Comparison of ENCODE assay signal across 8 cellular contexts in genomic region chrX:18985186-18985435, GRCh38. TPM values are rescaled to one million over a fixed set of nuclear protein-coding genes. Genes with fewer than 3 reads are reported as not detected.
DNase-seq lines count a peak whose midpoint lies in the region; ATAC-seq, FAIRE-seq and TF ChIP-seq lines count a peak whose summit lies in the region.

No MANE protein-coding gene starts in this region.

- H3K36me3 Mint-ChIP-seq in activated naive CD4-positive, alpha-beta T cell treated with anti-CD3 and anti-CD28 coated beads, Interleukin-2, amount 10 ng/mL, durations not matched to agents 7 days and 5 days = no peaks in the 10 kb centered on the region
- H3K36me3 Mint-ChIP-seq in activated CD8-positive, alpha-beta T cell treated with anti-CD3 and anti-CD28 coated beads for 36 hours (ENCODE audit: low read depth) = no peaks in the 10 kb centered on the region

- H4K20me1 ChIP-seq in keratinocyte (ENCODE audit: control insufficient read depth, extremely low read depth, insufficient read depth, low read length) = no peaks in the 10 kb centered on the region

- intact Hi-C loops in activated CD8-positive, alpha-beta T cell treated with anti-CD3 and anti-CD28 coated beads for 36 hours (cut with micrococcal nuclease) = no loop called here
- intact Hi-C loops in transverse colon (cut with DNase I; ENCODE audit: low total_unique reads) = no loop called here

- peak overlapping the region; percentile 89 for H3K27ac Mint-ChIP-seq in activated naive CD4-positive, alpha-beta T cell treated with anti-CD3 and anti-CD28 coated beads, Interleukin-2, amount 10 ng/mL, durations not matched to agents 7 days and 5 days
- peak overlapping the region; percentile 87 for H3K27ac Mint-ChIP-seq in activated CD8-positive, alpha-beta T cell treated with anti-CD3 and anti-CD28 coated beads for 36 hours

- H3K4me3 Mint-ChIP-seq in activated naive CD4-positive, alpha-beta T cell treated with anti-CD3 and anti-CD28 coated beads, Interleukin-2, amount 10 ng/mL, durations not matched to agents 7 days and 5 days = peak overlapping the region; percentile 82
- H3K4me3 Mint-ChIP-seq in activated CD8-positive, alpha-beta T cell treated with anti-CD3 and anti-CD28 coated beads for 36 hours = peak overlapping the region; percentile 84

- H3K4me1 Mint-ChIP-seq in activated naive CD4-positive, alpha-beta T cell treated with anti-CD3 and anti-CD28 coated beads, Interleukin-2, amount 10 ng/mL, durations not matched to agents 7 days and 5 days = peaks cover 21% of the 10 kb centered on the region
- peaks cover 20% of the 10 kb centered on the region for H3K4me1 Mint-ChIP-seq in activated CD8-positive, alpha-beta T cell treated with anti-CD3 and anti-CD28 coated beads for 36 hours (ENCODE audit: low read depth)

- H3K9me3 Mint-ChIP-seq in activated naive CD4-positive, alpha-beta T cell treated with anti-CD3 and anti-CD28 coated beads, Interleukin-2, amount 10 ng/mL, durations not matched to agents 7 days and 5 days = no peaks in the 10 kb centered on the region
- H3K9me3 Mint-ChIP-seq in activated CD8-positive, alpha-beta T cell treated with anti-CD3 and anti-CD28 coated beads for 36 hours = no peaks in the 10 kb centered on the region

- no peak for FAIRE-seq in keratinocyte (lab: Jason Lieb, UNC)

- H3K79me2 ChIP-seq in keratinocyte (ENCODE audit: control insufficient read depth, insufficient read depth, low read length) = peaks cover 18% of the 10 kb centered on the region

- H3K27ac ChIP-seq in keratinocyte (ENCODE audit: control insufficient read depth, insufficient read depth, low read length) (peak overlapping the region; percentile 77), transverse colon (peak overlapping the region; percentile 88 to 96 (median 92))

- dilution Hi-C loops in keratinocyte (cut with MboI; ENCODE audit: extremely low pct_ligation_motif_present, low sequenced_read_pairs) = no loop called here

- in situ Hi-C loops in transverse colon (cut with MboI; ENCODE audit: low pct_ligation_motif_present in 1 of 4, low pct_unique_long_range_greater_than_20kb in 1 of 4, low sequenced_read_pairs in 3 of 4) = loop anchor here in 1 of 4 donors (25.0 kb wide), 1 partner anchor 352 kb away; the partner anchor contains the start of gene PDHA1

- no peak for TF ChIP-seq EP300 in transverse colon (IDR thresholded peaks at IDR 0.05; ENCODE audit: low read depth)

- H3K36me3 ChIP-seq in keratinocyte (ENCODE audit: control insufficient read depth in 2 of 2, extremely low read depth in 1 of 2, insufficient read depth in 2 of 2, low read length in 2 of 2) (no peaks in the 10 kb centered on the region), transverse colon (no peaks in the 10 kb centered on the region)

- no peaks in the 10 kb centered on the region for H3K27me3 ChIP-seq in keratinocyte (ENCODE audit: control insufficient read depth, extremely low read depth, insufficient read depth, low read length)
- no peaks in the 10 kb centered on the region for H3K27me3 ChIP-seq in transverse colon

- H2AFZ ChIP-seq in keratinocyte (ENCODE audit: control insufficient read depth, low read length) = peak overlapping the region; percentile 77

- DNase-seq in activated naive CD4-positive, alpha-beta T cell treated with anti-CD3 and anti-CD28 coated beads, Interleukin-2, amount 10 ng/mL, durations not matched to agents 7 days and 5 days = no peak
- DNase-seq in activated naive CD4-positive, alpha-beta T cell (lab: John Stamatoyannopoulos, UW) = no peak
- DNase-seq in activated CD8-positive, alpha-beta T cell treated with anti-CD3 and anti-CD28 coated beads for 36 hours = no peak
- DNase-seq in keratinocyte (ENCODE audit: low read depth, low spot score) = no peak
- no peak for DNase-seq in transverse colon
- no peak for DNase-seq in NCI-H82 (lab: John Stamatoyannopoulos, UW)
- no peak for DNase-seq in midbrain (lab: John Stamatoyannopoulos, UW)
- no peak for DNase-seq in NCI-H2171 (lab: John Stamatoyannopoulos, UW)

- H3K4me1 ChIP-seq in keratinocyte (ENCODE audit: control insufficient read depth, extremely low read depth, insufficient read depth, low read length) (peaks cover 6% of the 10 kb centered on the region), transverse colon (peaks cover 0 to 10% (median 8%) of the 10 kb centered on the region in 4 donors)

- no peak for ATAC-seq in activated CD8-positive, alpha-beta T cell treated with anti-CD3 and anti-CD28 coated beads for 36 hours

- TF ChIP-seq CTCF in activated CD8-positive, alpha-beta T cell treated with anti-CD3 and anti-CD28 coated beads for 36 hours (IDR thresholded peaks at IDR 0.05) = no peak
- TF ChIP-seq CTCF in keratinocyte (optimal IDR thresholded peaks at IDR 0.05 in 1 of 3, IDR thresholded peaks at IDR 0.05 in 1 of 3, conservative IDR thresholded peaks at IDR 0.05 in 1 of 3; ENCODE audit: extremely low read depth in 1 of 3, insufficient read depth in 2 of 3, low read length in 3 of 3) = no peak
- TF ChIP-seq CTCF in transverse colon (IDR thresholded peaks at IDR 0.05) = no peak

- no peaks in the 10 kb centered on the region for H3K9me1 ChIP-seq in keratinocyte (ENCODE audit: control insufficient read depth, extremely low read depth, insufficient read depth, low read length)

- peak overlapping the region; percentile 79 for H3K9ac ChIP-seq in keratinocyte (ENCODE audit: control insufficient read depth, extremely low read depth, insufficient read depth, low read length)

- WGBS in transverse colon (ENCODE audit: low coverage in 1 of 2), 2 donors = 0 to 52% methylated on average over 2 to 4 of the region's 4 CpGs

- no peaks in the 10 kb centered on the region for H3K9me3 ChIP-seq in keratinocyte (ENCODE audit: control insufficient read depth, low read depth, low read length)
- no peaks in the 10 kb centered on the region for H3K9me3 ChIP-seq in transverse colon

- CTCF ChIA-PET in activated naive CD4-positive, alpha-beta T cell treated with anti-CD3 and anti-CD28 coated beads, Interleukin-2, amount 10 ng/mL, durations not matched to agents 7 days and 5 days (lab: Charles Lee) = no interaction called here
- CTCF ChIA-PET in activated CD8-positive, alpha-beta T cell treated with anti-CD3 and anti-CD28 coated beads for 36 hours (lab: Charles Lee) = interaction anchor here (0.6 to 1.6 kb wide), 3 partner anchors 10 to 349 kb away, joined by 3 to 5 read pairs (median 5); no protein-coding TSS in a partner anchor

- H3K4me3 ChIP-seq in keratinocyte (ENCODE audit: control insufficient read depth in 2 of 3, extremely low read depth in 1 of 3, insufficient read depth in 2 of 3, low read depth in 1 of 3, low read length in 3 of 3) (peak overlapping the region; percentile 65 to 85 (median 75)), transverse colon (peak overlapping the region; percentile 19 to 84 (median 68))

- TF ChIP-seq POLR2A in transverse colon (IDR thresholded peaks at IDR 0.05) = no peak

- POLR2A ChIA-PET in activated CD8-positive, alpha-beta T cell treated with anti-CD3 and anti-CD28 coated beads for 36 hours (lab: Charles Lee) = no interaction called here

- H3K4me2 ChIP-seq in keratinocyte (ENCODE audit: control insufficient read depth, extremely low read depth, insufficient read depth, low read depth, low read length) = peak overlapping the region; percentile 90

- no peaks in the 10 kb centered on the region for H3K27me3 Mint-ChIP-seq in activated naive CD4-positive, alpha-beta T cell treated with anti-CD3 and anti-CD28 coated beads, Interleukin-2, amount 10 ng/mL, durations not matched to agents 7 days and 5 days
- H3K27me3 Mint-ChIP-seq in activated CD8-positive, alpha-beta T cell treated with anti-CD3 and anti-CD28 coated beads for 36 hours = no peaks in the 10 kb centered on the region

RNA-seq across cellular contexts. Expression of gene PHKA2, which starts 1.2 kb away (rescaled TPM):
- total RNA-seq in activated CD8-positive, alpha-beta T cell treated with anti-CD3 and anti-CD28 coated beads for 36 hours = 10 to 100 TPM; 23.3 to 26.1 TPM
- 14.1 to 17.2 TPM (median 15.2 TPM) in 3 replicates for polyA plus RNA-seq in keratinocyte
- polyA plus RNA-seq in keratinocyte (2011; ENCODE audit: low read depth) = 3.1 TPM
- polyA plus RNA-seq in keratinocyte (2011; cell fraction: cytosol; rRNA removed) = 4.5 and 5.3 TPM in 2 replicates
- polyA plus RNA-seq in keratinocyte (2011; cell fraction: nucleus; rRNA removed) = 63.0 and 78.3 TPM in 2 replicates
- polyA plus RNA-seq in keratinocyte (2012; ENCODE audit: low replicate concordance) = 8.3 and 10.8 TPM in 2 replicates
- 24.4 to 45.6 TPM (median 25.6 TPM) in 3 replicates for polyA minus RNA-seq in keratinocyte
- polyA minus RNA-seq in keratinocyte (2011; cell fraction: cytosol; rRNA and poly(A)+ RNA removed) = 10.4 TPM
- 30.7 and 40.1 TPM in 2 replicates for polyA minus RNA-seq in keratinocyte (2011; cell fraction: nucleus; rRNA and poly(A)+ RNA removed)
- 10 to 100 TPM; 23.8 to 46.4 (median 30.4) TPM for total RNA-seq in transverse colon
